1 cellular context compared by ENCODE assay signal in the genomic region with DNA sequence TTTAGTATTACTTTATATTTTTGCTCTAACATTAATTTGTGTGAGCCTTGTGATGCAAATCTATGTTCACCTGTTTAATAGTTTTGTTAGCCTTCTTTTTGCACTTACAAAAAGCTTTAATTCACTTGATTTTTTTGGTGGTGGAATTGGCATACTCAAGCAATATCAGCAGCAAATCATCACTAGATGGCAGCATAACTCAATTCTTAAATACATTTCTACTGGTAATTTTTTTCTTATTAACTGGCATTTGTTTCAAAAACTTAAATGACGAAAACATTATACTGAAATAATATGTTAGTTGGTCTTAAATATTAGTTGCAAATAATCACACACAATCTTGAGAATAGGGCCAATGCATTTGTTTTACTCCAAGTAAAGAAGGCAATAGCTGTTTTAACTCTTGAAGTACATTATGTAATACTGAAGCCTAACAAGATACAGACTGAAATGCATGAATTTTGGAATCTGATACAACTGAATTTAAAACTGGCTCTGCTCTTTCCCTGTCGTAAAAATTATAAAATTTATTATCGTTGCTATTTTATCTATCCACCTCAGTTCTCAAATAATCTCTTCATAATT.
TF ChIP-seq lines count a peak whose summit lies in the region.

No MANE protein-coding gene starts in this region.

TF ChIP-seq in GM23338, 12 proteins besides CTCF, POLR2A, EP300 and RAD21 (continued from another document):
- TF ChIP-seq, protein P1, sequence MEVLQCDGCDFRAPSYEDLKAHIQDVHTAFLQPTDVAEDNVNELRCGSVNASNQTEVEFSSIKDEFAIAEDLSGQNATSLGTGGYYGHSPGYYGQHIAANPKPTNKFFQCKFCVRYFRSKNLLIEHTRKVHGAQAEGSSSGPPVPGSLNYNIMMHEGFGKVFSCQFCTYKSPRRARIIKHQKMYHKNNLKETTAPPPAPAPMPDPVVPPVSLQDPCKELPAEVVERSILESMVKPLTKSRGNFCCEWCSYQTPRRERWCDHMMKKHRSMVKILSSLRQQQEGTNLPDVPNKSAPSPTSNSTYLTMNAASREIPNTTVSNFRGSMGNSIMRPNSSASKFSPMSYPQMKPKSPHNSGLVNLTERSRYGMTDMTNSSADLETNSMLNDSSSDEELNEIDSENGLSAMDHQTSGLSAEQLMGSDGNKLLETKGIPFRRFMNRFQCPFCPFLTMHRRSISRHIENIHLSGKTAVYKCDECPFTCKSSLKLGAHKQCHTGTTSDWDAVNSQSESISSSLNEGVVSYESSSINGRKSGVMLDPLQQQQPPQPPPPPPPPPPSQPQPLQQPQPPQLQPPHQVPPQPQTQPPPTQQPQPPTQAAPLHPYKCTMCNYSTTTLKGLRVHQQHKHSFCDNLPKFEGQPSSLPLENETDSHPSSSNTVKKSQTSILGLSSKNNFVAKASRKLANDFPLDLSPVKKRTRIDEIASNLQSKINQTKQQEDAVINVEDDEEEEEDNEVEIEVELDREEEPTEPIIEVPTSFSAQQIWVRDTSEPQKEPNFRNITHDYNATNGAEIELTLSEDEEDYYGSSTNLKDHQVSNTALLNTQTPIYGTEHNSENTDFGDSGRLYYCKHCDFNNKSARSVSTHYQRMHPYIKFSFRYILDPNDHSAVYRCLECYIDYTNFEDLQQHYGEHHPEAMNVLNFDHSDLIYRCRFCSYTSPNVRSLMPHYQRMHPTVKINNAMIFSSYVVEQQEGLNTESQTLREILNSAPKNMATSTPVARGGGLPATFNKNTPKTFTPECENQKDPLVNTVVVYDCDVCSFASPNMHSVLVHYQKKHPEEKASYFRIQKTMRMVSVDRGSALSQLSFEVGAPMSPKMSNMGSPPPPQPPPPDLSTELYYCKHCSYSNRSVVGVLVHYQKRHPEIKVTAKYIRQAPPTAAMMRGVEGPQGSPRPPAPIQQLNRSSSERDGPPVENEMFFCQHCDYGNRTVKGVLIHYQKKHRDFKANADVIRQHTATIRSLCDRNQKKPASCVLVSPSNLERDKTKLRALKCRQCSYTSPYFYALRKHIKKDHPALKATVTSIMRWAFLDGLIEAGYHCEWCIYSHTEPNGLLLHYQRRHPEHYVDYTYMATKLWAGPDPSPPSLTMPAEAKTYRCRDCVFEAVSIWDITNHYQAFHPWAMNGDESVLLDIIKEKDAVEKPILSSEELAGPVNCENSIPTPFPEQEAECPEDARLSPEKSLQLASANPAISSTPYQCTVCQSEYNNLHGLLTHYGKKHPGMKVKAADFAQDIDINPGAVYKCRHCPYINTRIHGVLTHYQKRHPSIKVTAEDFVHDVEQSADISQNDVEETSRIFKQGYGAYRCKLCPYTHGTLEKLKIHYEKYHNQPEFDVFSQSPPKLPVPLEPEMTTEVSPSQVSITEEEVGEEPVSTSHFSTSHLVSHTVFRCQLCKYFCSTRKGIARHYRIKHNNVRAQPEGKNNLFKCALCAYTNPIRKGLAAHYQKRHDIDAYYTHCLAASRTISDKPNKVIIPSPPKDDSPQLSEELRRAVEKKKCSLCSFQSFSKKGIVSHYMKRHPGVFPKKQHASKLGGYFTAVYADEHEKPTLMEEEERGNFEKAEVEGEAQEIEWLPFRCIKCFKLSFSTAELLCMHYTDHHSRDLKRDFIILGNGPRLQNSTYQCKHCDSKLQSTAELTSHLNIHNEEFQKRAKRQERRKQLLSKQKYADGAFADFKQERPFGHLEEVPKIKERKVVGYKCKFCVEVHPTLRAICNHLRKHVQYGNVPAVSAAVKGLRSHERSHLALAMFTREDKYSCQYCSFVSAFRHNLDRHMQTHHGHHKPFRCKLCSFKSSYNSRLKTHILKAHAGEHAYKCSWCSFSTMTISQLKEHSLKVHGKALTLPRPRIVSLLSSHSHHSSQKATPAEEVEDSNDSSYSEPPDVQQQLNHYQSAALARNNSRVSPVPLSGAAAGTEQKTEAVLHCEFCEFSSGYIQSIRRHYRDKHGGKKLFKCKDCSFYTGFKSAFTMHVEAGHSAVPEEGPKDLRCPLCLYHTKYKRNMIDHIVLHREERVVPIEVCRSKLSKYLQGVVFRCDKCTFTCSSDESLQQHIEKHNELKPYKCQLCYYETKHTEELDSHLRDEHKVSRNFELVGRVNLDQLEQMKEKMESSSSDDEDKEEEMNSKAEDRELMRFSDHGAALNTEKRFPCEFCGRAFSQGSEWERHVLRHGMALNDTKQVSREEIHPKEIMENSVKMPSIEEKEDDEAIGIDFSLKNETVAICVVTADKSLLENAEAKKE (CRISPR knock-in tag; IDR thresholded peaks at IDR 0.05), result no peak
- TF ChIP-seq, protein P2, sequence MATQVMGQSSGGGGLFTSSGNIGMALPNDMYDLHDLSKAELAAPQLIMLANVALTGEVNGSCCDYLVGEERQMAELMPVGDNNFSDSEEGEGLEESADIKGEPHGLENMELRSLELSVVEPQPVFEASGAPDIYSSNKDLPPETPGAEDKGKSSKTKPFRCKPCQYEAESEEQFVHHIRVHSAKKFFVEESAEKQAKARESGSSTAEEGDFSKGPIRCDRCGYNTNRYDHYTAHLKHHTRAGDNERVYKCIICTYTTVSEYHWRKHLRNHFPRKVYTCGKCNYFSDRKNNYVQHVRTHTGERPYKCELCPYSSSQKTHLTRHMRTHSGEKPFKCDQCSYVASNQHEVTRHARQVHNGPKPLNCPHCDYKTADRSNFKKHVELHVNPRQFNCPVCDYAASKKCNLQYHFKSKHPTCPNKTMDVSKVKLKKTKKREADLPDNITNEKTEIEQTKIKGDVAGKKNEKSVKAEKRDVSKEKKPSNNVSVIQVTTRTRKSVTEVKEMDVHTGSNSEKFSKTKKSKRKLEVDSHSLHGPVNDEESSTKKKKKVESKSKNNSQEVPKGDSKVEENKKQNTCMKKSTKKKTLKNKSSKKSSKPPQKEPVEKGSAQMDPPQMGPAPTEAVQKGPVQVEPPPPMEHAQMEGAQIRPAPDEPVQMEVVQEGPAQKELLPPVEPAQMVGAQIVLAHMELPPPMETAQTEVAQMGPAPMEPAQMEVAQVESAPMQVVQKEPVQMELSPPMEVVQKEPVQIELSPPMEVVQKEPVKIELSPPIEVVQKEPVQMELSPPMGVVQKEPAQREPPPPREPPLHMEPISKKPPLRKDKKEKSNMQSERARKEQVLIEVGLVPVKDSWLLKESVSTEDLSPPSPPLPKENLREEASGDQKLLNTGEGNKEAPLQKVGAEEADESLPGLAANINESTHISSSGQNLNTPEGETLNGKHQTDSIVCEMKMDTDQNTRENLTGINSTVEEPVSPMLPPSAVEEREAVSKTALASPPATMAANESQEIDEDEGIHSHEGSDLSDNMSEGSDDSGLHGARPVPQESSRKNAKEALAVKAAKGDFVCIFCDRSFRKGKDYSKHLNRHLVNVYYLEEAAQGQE (IDR thresholded peaks at IDR 0.05; ENCODE audit: unreplicated experiment), result no peak
- TF ChIP-seq ZNF331 (CRISPR knock-in tag; IDR thresholded peaks at IDR 0.05; ENCODE audit: low read depth) (no peak), CREB1 (CRISPR knock-in tag; IDR thresholded peaks at IDR 0.05; ENCODE audit: low read depth) (no peak), NANOG (IDR thresholded peaks at IDR 0.05; ENCODE audit: borderline replicate concordance) (no peak), EZH2 (IDR thresholded peaks at IDR 0.05; ENCODE audit: low read depth, unreplicated experiment) (no peak), POLR2AphosphoS5 (IDR thresholded peaks at IDR 0.05; ENCODE audit: low read depth) (no peak), EZH2phosphoT487 (IDR thresholded peaks at IDR 0.05; ENCODE audit: unreplicated experiment) (no peak)
TF ChIP-seq in GM23338: peak in this region for 0.
